16 cellular contexts compared by ENCODE assay signal in the genomic region with DNA sequence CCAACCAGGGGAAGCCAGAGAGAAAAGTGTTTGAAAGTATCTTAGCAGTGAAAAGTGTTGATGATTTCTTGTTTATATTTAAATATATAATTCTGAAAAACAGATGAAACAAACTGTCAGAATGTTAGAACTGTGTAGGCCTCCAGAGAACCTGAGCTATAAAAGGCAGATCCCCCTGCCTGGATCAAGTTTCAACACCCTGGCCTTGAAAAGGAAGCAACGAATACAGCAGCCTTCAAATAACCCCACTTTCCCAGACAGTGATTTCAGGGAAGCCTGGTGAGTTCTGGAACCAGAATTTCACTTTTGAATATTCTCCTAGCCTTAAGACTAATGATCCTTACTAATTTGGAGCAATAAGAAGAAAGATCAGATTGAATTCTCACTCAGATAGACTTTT. TPM values are rescaled to one million over a fixed set of nuclear protein-coding genes. Genes with fewer than 3 reads are reported as not detected.
A peak's percentile ranks its signal among the peaks of the same experiment; 100 is the strongest.
DNase-seq lines count a peak whose midpoint lies in the region; ATAC-seq and TF ChIP-seq lines count a peak whose summit lies in the region.
"Had no signal": no experiment of that assay in that cellular context is flagged by ENCODE, and none has a peak within 500 bp of the region (broad histone marks: within the 10 kb centered on the region; RNA-seq: fewer than 3 reads in every experiment).

No MANE protein-coding gene starts in this region.

- no peaks in the 10 kb centered on the region for H3K27me3 Mint-ChIP-seq in activated T-cell treated with anti-CD3 and anti-CD28 coated beads, Interleukin-2, amount 50 U/mL, for 72 hours (ENCODE audit: low read depth)
- no peaks in the 10 kb centered on the region for H3K27me3 Mint-ChIP-seq in Calu3 (ENCODE audit: unreplicated experiment)

- H3K4me3 Mint-ChIP-seq in activated T-cell treated with anti-CD3 and anti-CD28 coated beads, Interleukin-2, amount 50 U/mL, for 72 hours: no peak overlapping the region
- no peak overlapping the region for H3K4me3 Mint-ChIP-seq in Calu3 (ENCODE audit: low read depth, unreplicated experiment)
- H3K4me3 Mint-ChIP-seq: B cell; CD4-positive, alpha-beta T cell had no signal

- H3K36me3 ChIP-seq in H7 (replicated peaks; ENCODE audit: control insufficient read depth, insufficient read depth, low read length): no peaks in the 10 kb centered on the region
- H3K36me3 ChIP-seq in parathyroid adenoma (ENCODE audit: control insufficient read depth, insufficient read depth, low read length): no peaks in the 10 kb centered on the region

- no peaks in the 10 kb centered on the region for H3K36me3 Mint-ChIP-seq in activated T-cell treated with anti-CD3 and anti-CD28 coated beads, Interleukin-2, amount 50 U/mL, for 72 hours (ENCODE audit: insufficient read depth in 2 of 2)
- H3K36me3 Mint-ChIP-seq in Calu3 (ENCODE audit: insufficient read depth, unreplicated experiment): no peaks in the 10 kb centered on the region

- H3K9me3 Mint-ChIP-seq in activated T-cell treated with anti-CD3 and anti-CD28 coated beads, Interleukin-2, amount 50 U/mL, for 72 hours: no peaks in the 10 kb centered on the region
- no peaks in the 10 kb centered on the region for H3K9me3 Mint-ChIP-seq in Calu3 (ENCODE audit: low read depth, unreplicated experiment)
- H3K9me3 Mint-ChIP-seq: CD4-positive, alpha-beta T cell had no signal

- H3K9me3 ChIP-seq in parathyroid adenoma (ENCODE audit: control insufficient read depth, low read length): no peaks in the 10 kb centered on the region

- no peak overlapping the region for H3K4me3 ChIP-seq in H7 (ENCODE audit: insufficient read depth, low read depth, low read length)
- H3K4me3 ChIP-seq in choroid plexus epithelial cell (ENCODE audit: low read depth, low read length): no peak overlapping the region
- H3K4me3 ChIP-seq in parathyroid adenoma (ENCODE audit: low read depth, low read length): no peak overlapping the region

- peak overlapping the region; percentile 13 for H2AFZ ChIP-seq in parathyroid adenoma

- no TSS peak for BruUV-seq in Calu3 (replicated peaks; lab: Mats Ljungman, UMichigan)

- peak; percentile 5 for DNase-seq in H7
- DNase-seq in choroid plexus epithelial cell (ENCODE audit: low read depth): peak; percentile 3
- peak; percentile 73 for DNase-seq in left kidney (ENCODE audit: low read depth, low spot score)
- DNase-seq in activated T-cell treated with anti-CD3 and anti-CD28 coated beads, Interleukin-2, amount 50 U/mL, for 72 hours: no peak
- no peak for DNase-seq in Calu3
- DNase-seq: ACHN; C1 segment of cervical spinal cord; CD4-positive, alpha-beta T cell; DMS79 had no signal

- H3K27me3 ChIP-seq in H7 (ENCODE audit: control insufficient read depth, insufficient read depth, low read length): no peaks in the 10 kb centered on the region
- no peaks in the 10 kb centered on the region for H3K27me3 ChIP-seq in parathyroid adenoma (ENCODE audit: control insufficient read depth, insufficient read depth, low read length)

- CTCF ChIA-PET in Calu3 (lab: Charles Lee): no interaction called here

- no peak for ATAC-seq in activated T-cell treated with anti-CD3 and anti-CD28 coated beads, Interleukin-2, amount 50 U/mL, for 72 hours (replicated peaks in 1 of 2)
- ATAC-seq in GM21786 (IDR thresholded peaks at IDR 0.05; ENCODE audit: unreplicated experiment): no peak
- ATAC-seq: HCT116 had no signal

- intact Hi-C loops in Calu3 (cut with micrococcal nuclease; ENCODE audit: unreplicated experiment): no loop called here

- no peak overlapping the region for H3K27ac Mint-ChIP-seq in activated T-cell treated with anti-CD3 and anti-CD28 coated beads, Interleukin-2, amount 50 U/mL, for 72 hours
- H3K27ac Mint-ChIP-seq in Calu3 (ENCODE audit: unreplicated experiment): no peak overlapping the region
- H3K27ac Mint-ChIP-seq: B cell; CD4-positive, alpha-beta T cell had no signal

- no peaks in the 10 kb centered on the region for H3K79me2 ChIP-seq in parathyroid adenoma

- no peak for TF ChIP-seq CTCF in choroid plexus epithelial cell (conservative IDR thresholded peaks at IDR 0.05; ENCODE audit: low read depth, low read length)
- no peak for TF ChIP-seq CTCF in parathyroid adenoma (IDR thresholded peaks at IDR 0.05)
- TF ChIP-seq CTCF in Calu3 (IDR thresholded peaks at IDR 0.05; ENCODE audit: unreplicated experiment): no peak

- no peaks in the 10 kb centered on the region for H3K4me1 ChIP-seq in parathyroid adenoma

- H3K9ac ChIP-seq in parathyroid adenoma: no peak overlapping the region

- H3K4me2 ChIP-seq in parathyroid adenoma (ENCODE audit: low read length): no peak overlapping the region

- no peaks in the 10 kb centered on the region for H3K4me1 Mint-ChIP-seq in activated T-cell treated with anti-CD3 and anti-CD28 coated beads, Interleukin-2, amount 50 U/mL, for 72 hours (ENCODE audit: low read depth)
- no peaks in the 10 kb centered on the region for H3K4me1 Mint-ChIP-seq in Calu3 (ENCODE audit: low read depth, unreplicated experiment)
- H3K4me1 Mint-ChIP-seq: B cell had no signal

- H3K27ac ChIP-seq in parathyroid adenoma: no peak overlapping the region
- H3K27ac ChIP-seq: HL-60 had no signal

RNA-seq across cellular contexts. Expression of gene TRIM43, which starts 13.3 kb away (rescaled TPM):
- not detected in 2 replicates for total RNA-seq in H7 (2014; rRNA removed; shearing (Covaris generic))
- total RNA-seq in activated T-cell treated with anti-CD3 and anti-CD28 coated beads, Interleukin-2, amount 50 U/mL, for 72 hours: not detected
- not detected in 2 replicates for total RNA-seq in Calu3 (2022)
- total RNA-seq: A172; B cell; CD4-positive, alpha-beta T cell; H4 had no signal

Comparison
In these comparisons a context has a peak if more than half of its experiments do, and no peak if none do; other contexts are left out.
1. DNase-seq: peak in H7 (single experiment), choroid plexus epithelial cell (single experiment) and left kidney (single experiment); none in activated T-cell treated with anti-CD3 and anti-CD28 coated beads, Interleukin-2, amount 50 U/mL, for 72 hours (0 of 2) and Calu3 (single experiment).